In genomic region chr2:224126459-224126858, GRCh38 we compare ENCODE assay signal across 14 cellular contexts.
DNase-seq lines count a peak whose midpoint lies in the region; ATAC-seq and TF ChIP-seq lines count a peak whose summit lies in the region.
"Had no signal": no experiment of that assay in that cellular context is flagged by ENCODE, and none has a peak within 500 bp of the region (broad histone marks: within the 10 kb centered on the region; RNA-seq: fewer than 3 reads in every experiment).

No MANE protein-coding gene starts in this region.

- H3K4me1 Mint-ChIP-seq in osteocyte (ENCODE audit: unreplicated experiment) = peaks cover 19% of the 10 kb centered on the region

- BruUV-seq in IMR-90 (replicated peaks; lab: Mats Ljungman, UMichigan) = no TSS peak

- TF ChIP-seq RAD21 in IMR-90 (IDR thresholded peaks at IDR 0.05; ENCODE audit: low read length) = no peak

- no peaks in the 10 kb centered on the region for H3K9me3 ChIP-seq in IMR-90 (ENCODE audit: control insufficient read depth, insufficient read depth, low read length)
- H3K9me3 ChIP-seq in esophagus muscularis mucosa = no peaks in the 10 kb centered on the region

- H3K4me3 Mint-ChIP-seq in osteocyte (ENCODE audit: unreplicated experiment) = no peak overlapping the region

- H4K5ac ChIP-seq in IMR-90 (ENCODE audit: low read depth, low read length) = no peak overlapping the region

- 0 out of 2 replicates have a peak overlapping the region, but pooled peaks have one; percentile 50 for H3K14ac ChIP-seq in IMR-90 (replicated peaks; ENCODE audit: low read depth, low read length)

- H2BK15ac ChIP-seq in IMR-90 (ENCODE audit: low read depth, low read length) = no peak overlapping the region

- 88% methylated on average over 1 of the region's 6 CpGs; no CpG with 5 or more reads in 1 of the 2 experiments for WGBS in IMR-90 (ENCODE audit: extremely low coverage in 2 of 2, insufficient read length in 1 of 2), 2 experiments
- 71% methylated on average over 6 of the region's 6 CpGs for WGBS in esophagus muscularis mucosa

- H3K27ac ChIP-seq in IMR-90 (ENCODE audit: insufficient read depth, low read length) (no peak overlapping the region), esophagus muscularis mucosa (replicated peaks in 1 of 4) (no peak overlapping the region)

- H4K91ac ChIP-seq in IMR-90 (ENCODE audit: insufficient read depth, low read depth, low read length) = no peak overlapping the region

- no peaks in the 10 kb centered on the region for H3K27me3 ChIP-seq in IMR-90 (ENCODE audit: control insufficient read depth, insufficient read depth, low read length)
- no peaks in the 10 kb centered on the region for H3K27me3 ChIP-seq in esophagus muscularis mucosa

- H3K23ac ChIP-seq in IMR-90 (ENCODE audit: low read depth, low read length) = no peak overlapping the region; the same call in 1 of the 2 replicates

- H2AK5ac ChIP-seq in IMR-90 (ENCODE audit: low read depth, low read length) = no peak overlapping the region

- no peaks in the 10 kb centered on the region for H3K79me1 ChIP-seq in IMR-90 (ENCODE audit: low read depth in 1 of 2, low read length in 2 of 2)

- no peak overlapping the region for H2BK20ac ChIP-seq in IMR-90 (ENCODE audit: low read depth, low read length)

- POLR2A ChIA-PET in IMR-90 (lab: Charles Lee; ENCODE audit: unreplicated experiment) = no interaction called here

- intact Hi-C loops in IMR-90 (cut with micrococcal nuclease) = no loop called here
- intact Hi-C loops in left ventricle myocardium superior (cut with micrococcal nuclease) = no loop called here
- intact Hi-C loops in esophagus muscularis mucosa (cut with DNase I) = no loop called here

- H4K8ac ChIP-seq in IMR-90 (ENCODE audit: low read depth in 2 of 2, low read length in 2 of 2) = no peak overlapping the region

- TF ChIP-seq EP300 in esophagus muscularis mucosa (IDR thresholded peaks at IDR 0.05) = no peak

- CTCF ChIA-PET in IMR-90 (lab: Yijun Ruan, JAX) = interaction anchor here (0.7 to 0.9 kb wide), 2 partner anchors 75 to 133 kb away, joined by 3 read pairs; no protein-coding TSS in a partner anchor

- H2BK5ac ChIP-seq in IMR-90 (ENCODE audit: low read depth, low read length, poor library complexity, severe bottlenecking) = no peak overlapping the region

- H3K4ac ChIP-seq in IMR-90 (ENCODE audit: low read depth, low read length) = no peak overlapping the region

- H3K9ac ChIP-seq in IMR-90 (ENCODE audit: low read depth, low read length) = no peak overlapping the region

- no peaks in the 10 kb centered on the region for H3K9me3 Mint-ChIP-seq in osteocyte (ENCODE audit: unreplicated experiment)

- H3K56ac ChIP-seq in IMR-90 (ENCODE audit: extremely low read depth, insufficient read depth, low read length) = no peak overlapping the region

- in situ Hi-C loops in IMR-90 (cut with MboI; ENCODE audit: low sequenced_read_pairs) = no loop called here

- H4K20me1 ChIP-seq in IMR-90 (ENCODE audit: insufficient read depth, low read length) = no peaks in the 10 kb centered on the region

- H2AK9ac ChIP-seq in IMR-90 (replicated peaks; ENCODE audit: low read depth, low read length, poor library complexity) = no peak overlapping the region

- peaks cover 9% of the 10 kb centered on the region for H3K4me1 ChIP-seq in IMR-90 (ENCODE audit: control insufficient read depth, insufficient read depth, low read length)
- peaks cover 0 to 2% (median 0%) of the 10 kb centered on the region in 4 donors for H3K4me1 ChIP-seq in esophagus muscularis mucosa

- no peak overlapping the region for H3K4me2 ChIP-seq in IMR-90 (ENCODE audit: low read depth, low read length)

- TF ChIP-seq CTCF in AG10803 (conservative IDR thresholded peaks at IDR 0.05; ENCODE audit: low read length) = no peak
- TF ChIP-seq CTCF in IMR-90 (conservative IDR thresholded peaks at IDR 0.05; ENCODE audit: low read depth, low read length) = no peak
- TF ChIP-seq CTCF in osteocyte (IDR thresholded peaks at IDR 0.05) = no peak
- no peak for TF ChIP-seq CTCF in esophagus muscularis mucosa (IDR thresholded peaks at IDR 0.05)

- H2BK120ac ChIP-seq in IMR-90 (ENCODE audit: low read depth, low read length) = 0 out of 2 replicates have a peak overlapping the region, but pooled peaks have one; percentile 28

- dilution Hi-C loops in IMR-90 (cut with HindIII; ENCODE audit: low sequenced_read_pairs, unreplicated experiment) = no loop called here

- ATAC-seq in IMR-90 (ENCODE audit: low read depth) = no peak
- ATAC-seq in left ventricle myocardium superior = peak; percentile 68
- ATAC-seq in HG02798 (IDR thresholded peaks at IDR 0.05; ENCODE audit: poor library complexity, unreplicated experiment) = no peak
- ATAC-seq: Panc1 had no signal

- H3K4me3 ChIP-seq in AG10803 (ENCODE audit: low read length) (no peak overlapping the region), IMR-90 (ENCODE audit: insufficient read depth, low read depth, low read length) (no peak overlapping the region), esophagus muscularis mucosa (no peak overlapping the region)

- H3K36me3 ChIP-seq in IMR-90 (ENCODE audit: control insufficient read depth, insufficient read depth, low read length) (no peaks in the 10 kb centered on the region), esophagus muscularis mucosa (no peaks in the 10 kb centered on the region)

- H3K27me3 Mint-ChIP-seq in osteocyte (ENCODE audit: unreplicated experiment) = no peaks in the 10 kb centered on the region

- H3K36me3 Mint-ChIP-seq in osteocyte (ENCODE audit: unreplicated experiment) = no peaks in the 10 kb centered on the region

- H2AFZ ChIP-seq in IMR-90 (replicated peaks; ENCODE audit: low read length, poor library complexity) = peak overlapping the region; percentile 14

- no peak for TF ChIP-seq POLR2A in IMR-90 (IDR thresholded peaks at IDR 0.05; ENCODE audit: low read depth, low read length)
- no peak for TF ChIP-seq POLR2A in esophagus muscularis mucosa (IDR thresholded peaks at IDR 0.05; ENCODE audit: low read depth)

- peak; percentile 64 for DNase-seq in AG10803 (ENCODE audit: low read depth)
- DNase-seq in IMR-90 = no peak
- no peak for DNase-seq in left ventricle myocardium superior
- DNase-seq in osteocyte (ENCODE audit: extremely low spot score, unreplicated experiment) = no peak
- no peak for DNase-seq in esophagus muscularis mucosa (ENCODE audit: extremely low spot score)
- no peak for DNase-seq in stimulated activated CD4-positive, alpha-beta T cell treated with anti-CD3 and anti-CD28 coated beads, Interleukin-2, amount 100 ng/mL, for 48 hours
- no peak for DNase-seq in amygdala (lab: John Stamatoyannopoulos, UW)
- DNase-seq: COR-L47, DMS153, NCI-H1105, NCI-H1694, NCI-H524 had no signal

- H3K27ac Mint-ChIP-seq in osteocyte (ENCODE audit: unreplicated experiment) = peak overlapping the region; percentile 20

- no peak overlapping the region for H3K18ac ChIP-seq in IMR-90 (ENCODE audit: low read depth, low read length)

- H3K9me1 ChIP-seq in IMR-90 (ENCODE audit: insufficient read depth, low read length) = peaks cover 8% of the 10 kb centered on the region

TF ChIP-seq in IMR-90, 13 proteins besides CTCF, POLR2A, EP300 and RAD21:
- TF ChIP-seq ELK1 (IDR thresholded peaks at IDR 0.05; ENCODE audit: borderline replicate concordance, low read depth, low read length) = no peak
- no peak for TF ChIP-seq MAFK (IDR thresholded peaks at IDR 0.05; ENCODE audit: low read depth, low read length)
TF ChIP-seq in IMR-90: peak in this region for 0.
